8 cellular contexts compared by ENCODE assay signal in the genomic region with DNA sequence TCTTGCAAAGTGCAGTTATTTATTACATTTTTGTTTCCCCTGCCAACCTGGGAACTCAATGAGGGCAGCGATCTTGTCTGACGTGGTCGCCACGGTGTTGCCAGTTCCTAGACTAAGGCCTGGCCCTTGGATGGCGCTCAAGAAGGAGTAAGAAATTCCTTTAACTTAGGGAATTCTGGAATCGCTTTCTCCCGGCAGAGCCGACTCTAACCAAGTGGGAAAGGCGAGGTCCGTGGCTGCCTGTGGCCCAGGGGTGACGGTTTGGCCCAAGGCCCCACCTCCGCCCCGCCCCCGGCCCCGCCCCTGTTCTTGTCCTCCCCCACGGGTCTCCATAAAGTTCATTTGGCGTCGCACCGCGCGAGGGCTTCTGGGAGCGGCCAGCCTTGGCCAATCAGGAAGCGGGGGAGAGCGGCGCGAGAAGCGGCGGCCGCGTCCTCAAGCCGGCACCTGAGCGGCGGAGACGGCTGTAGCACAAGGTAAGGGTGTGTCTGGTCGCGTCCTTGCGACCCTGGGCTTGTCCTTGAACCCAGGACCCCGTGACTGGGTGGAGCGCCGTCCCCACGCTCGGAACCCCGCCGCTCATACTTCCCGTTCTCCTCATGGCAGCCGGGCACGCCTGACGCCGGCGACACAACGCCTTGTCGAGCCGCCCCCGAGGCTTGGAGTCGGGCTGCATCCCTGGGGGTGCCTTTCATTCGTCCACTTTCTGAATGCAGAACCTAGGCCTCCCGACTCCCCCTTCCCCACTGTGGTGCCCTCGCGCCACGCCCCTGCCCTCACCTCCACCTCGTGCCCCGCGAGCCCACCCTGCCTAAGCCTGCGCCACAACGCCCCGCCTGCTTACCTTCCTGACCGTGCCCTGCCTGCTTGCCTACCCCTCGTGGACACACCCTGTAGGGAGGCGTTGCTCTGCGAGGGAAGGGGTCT. TPM values are rescaled to one million over a fixed set of nuclear protein-coding genes. Genes with fewer than 3 reads are reported as not detected.
A peak's percentile ranks its signal among the peaks of the same experiment; 100 is the strongest.
DNase-seq lines count a peak whose midpoint lies in the region; ATAC-seq and TF ChIP-seq lines count a peak whose summit lies in the region.

A gene (plus strand): TSS at position 394 of the 927 bp plus-strand sequence. CDS start 18,119 bp downstream, outside the sequence.

- H4K20me1 ChIP-seq in SK-N-SH (ENCODE audit: insufficient read depth), result 0 out of 2 replicates have a peak, but pooled peaks cover 2% of the 10 kb centered on the region

- H3K36me3 ChIP-seq in SK-N-SH (replicated peaks in 1 of 2; ENCODE audit: control insufficient read depth in 1 of 2, insufficient read depth in 2 of 2, low read length in 1 of 2), result no peaks in the 10 kb centered on the region

- CTCF ChIA-PET in SK-N-SH (lab: Yijun Ruan, JAX), result interaction anchor here (1.7 kb wide), 1 partner anchor 28 kb away, joined by 11 read pairs; no protein-coding TSS in a partner anchor

- H3F3A ChIP-seq in SK-N-SH (replicated peaks; ENCODE audit: insufficient read depth), result peaks cover 8% of the 10 kb centered on the region

- TF ChIP-seq EP300 in SK-N-SH (IDR thresholded peaks at IDR 0.05; ENCODE audit: borderline replicate concordance in 1 of 2, low read depth in 1 of 2, low read length in 1 of 2), result no peak

- H3K79me2 ChIP-seq in SK-N-SH (ENCODE audit: insufficient read depth), result peaks cover 57% of the 10 kb centered on the region

- no peaks in the 10 kb centered on the region for H3K9me2 ChIP-seq in SK-N-SH

- peak within 1 kb of the TSS; percentile 83 to 85 for H3K4me3 ChIP-seq in SK-N-SH (ENCODE audit: low read depth in 2 of 2, low read length in 1 of 2)

- H2AFZ ChIP-seq in SK-N-SH (ENCODE audit: low read depth), result peak within 1 kb of the TSS; percentile 99

- H3K4me1 ChIP-seq in SK-N-SH (ENCODE audit: control insufficient read depth in 1 of 2, insufficient read depth in 2 of 2, low read depth in 1 of 2, low read length in 1 of 2), result peaks cover 6 to 10% of the 10 kb centered on the region in 2 experiments; a peak in 2 of 4 replicates

- TF ChIP-seq RAD21 in SK-N-SH (IDR thresholded peaks at IDR 0.05; ENCODE audit: low read length), result no peak

- ATAC-seq in HG02571 (IDR thresholded peaks at IDR 0.05; ENCODE audit: unreplicated experiment) (peak; percentile 71), omental fat pad (ENCODE audit: low FRiP score) (peak; percentile 96)

- no peaks in the 10 kb centered on the region for H3K27me3 ChIP-seq in SK-N-SH (ENCODE audit: insufficient read depth)

- H3K9me3 ChIP-seq in SK-N-SH, result no peaks in the 10 kb centered on the region

- DNase-seq in GM04504 (ENCODE audit: low read depth) (peak; percentile 87), NCI-H1092 (lab: John Stamatoyannopoulos, UW) (peak; percentile 92), SK-N-SH (peak; percentile 97), glomerular endothelial cell (ENCODE audit: extremely low read depth, low read depth, low spot score) (peak; percentile 50), omental fat pad (ENCODE audit: low spot score) (peak; percentile 71)
- DNase-seq in activated naive CD4-positive, alpha-beta T cell treated with anti-CD3 and anti-CD28 coated beads, Interleukin-2, amount 50 U/mL, for 16 hours, result peak; percentile 91

- H3K4me2 ChIP-seq in SK-N-SH, result peak within 1 kb of the TSS; percentile 100

- POLR2A ChIA-PET in SK-N-SH (lab: Yijun Ruan, JAX), result interaction anchor here (0.8 kb wide), 1 partner anchor 23 kb away, joined by 3 read pairs; no protein-coding TSS in a partner anchor

- TF ChIP-seq CTCF in SK-N-SH (IDR thresholded peaks at IDR 0.05) (no peak), omental fat pad (IDR thresholded peaks at IDR 0.05) (no peak)

- WGBS in SK-N-SH (ENCODE audit: low lambda C conversion rate), result under 1% methylated on average over 35 of the region's 70 CpGs

- peak within 1 kb of the TSS; percentile 82 to 87 for H3K27ac ChIP-seq in SK-N-SH (ENCODE audit: low read depth in 2 of 2, low read length in 1 of 2)
- peak within 1 kb of the TSS; percentile 54 for H3K27ac ChIP-seq in temporal lobe (ENCODE audit: low read depth, low read length)

- H3K9ac ChIP-seq in SK-N-SH, result peak within 1 kb of the TSS; percentile 91

TF ChIP-seq in SK-N-SH, 30 proteins besides CTCF, POLR2A, EP300 and RAD21:
- no peak for TF ChIP-seq FOSL2 (IDR thresholded peaks at IDR 0.05; ENCODE audit: borderline replicate concordance, low read depth)
- TF ChIP-seq, protein P1, sequence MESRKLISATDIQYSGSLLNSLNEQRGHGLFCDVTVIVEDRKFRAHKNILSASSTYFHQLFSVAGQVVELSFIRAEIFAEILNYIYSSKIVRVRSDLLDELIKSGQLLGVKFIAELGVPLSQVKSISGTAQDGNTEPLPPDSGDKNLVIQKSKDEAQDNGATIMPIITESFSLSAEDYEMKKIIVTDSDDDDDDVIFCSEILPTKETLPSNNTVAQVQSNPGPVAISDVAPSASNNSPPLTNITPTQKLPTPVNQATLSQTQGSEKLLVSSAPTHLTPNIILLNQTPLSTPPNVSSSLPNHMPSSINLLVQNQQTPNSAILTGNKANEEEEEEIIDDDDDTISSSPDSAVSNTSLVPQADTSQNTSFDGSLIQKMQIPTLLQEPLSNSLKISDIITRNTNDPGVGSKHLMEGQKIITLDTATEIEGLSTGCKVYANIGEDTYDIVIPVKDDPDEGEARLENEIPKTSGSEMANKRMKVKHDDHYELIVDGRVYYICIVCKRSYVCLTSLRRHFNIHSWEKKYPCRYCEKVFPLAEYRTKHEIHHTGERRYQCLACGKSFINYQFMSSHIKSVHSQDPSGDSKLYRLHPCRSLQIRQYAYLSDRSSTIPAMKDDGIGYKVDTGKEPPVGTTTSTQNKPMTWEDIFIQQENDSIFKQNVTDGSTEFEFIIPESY (IDR thresholded peaks at IDR 0.05; ENCODE audit: borderline replicate concordance, low read depth), result peak; percentile 62; the same call in 1 of the 2 replicates
- TF ChIP-seq, protein P2, sequence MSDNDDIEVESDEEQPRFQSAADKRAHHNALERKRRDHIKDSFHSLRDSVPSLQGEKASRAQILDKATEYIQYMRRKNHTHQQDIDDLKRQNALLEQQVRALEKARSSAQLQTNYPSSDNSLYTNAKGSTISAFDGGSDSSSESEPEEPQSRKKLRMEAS (IDR thresholded peaks at IDR 0.05; ENCODE audit: low read depth), result 0 out of 2 replicates have a peak, but pooled peaks have one; percentile 13
- TF ChIP-seq RFX5 (IDR thresholded peaks at IDR 0.05; ENCODE audit: low read length), result 0 out of 2 replicates have a peak, but pooled peaks have one; percentile 42
- TF ChIP-seq, protein P3, sequence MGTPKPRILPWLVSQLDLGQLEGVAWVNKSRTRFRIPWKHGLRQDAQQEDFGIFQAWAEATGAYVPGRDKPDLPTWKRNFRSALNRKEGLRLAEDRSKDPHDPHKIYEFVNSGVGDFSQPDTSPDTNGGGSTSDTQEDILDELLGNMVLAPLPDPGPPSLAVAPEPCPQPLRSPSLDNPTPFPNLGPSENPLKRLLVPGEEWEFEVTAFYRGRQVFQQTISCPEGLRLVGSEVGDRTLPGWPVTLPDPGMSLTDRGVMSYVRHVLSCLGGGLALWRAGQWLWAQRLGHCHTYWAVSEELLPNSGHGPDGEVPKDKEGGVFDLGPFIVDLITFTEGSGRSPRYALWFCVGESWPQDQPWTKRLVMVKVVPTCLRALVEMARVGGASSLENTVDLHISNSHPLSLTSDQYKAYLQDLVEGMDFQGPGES (IDR thresholded peaks at IDR 0.05; ENCODE audit: low read depth, low read length), result peak; percentile 33; the same call in 1 of the 2 replicates
- TF ChIP-seq MXI1 (IDR thresholded peaks at IDR 0.05; ENCODE audit: low read depth, low read length), result peak; percentile 94
- peak; percentile 46; the same call in 1 of the 2 replicates for TF ChIP-seq TAF1 (IDR thresholded peaks at IDR 0.05; ENCODE audit: borderline replicate concordance, low read depth, low read length)
- TF ChIP-seq SIN3A (IDR thresholded peaks at IDR 0.05; ENCODE audit: borderline replicate concordance, low read depth, low read length), result peak; percentile 82; the same call in 1 of the 2 replicates
- peak; percentile 83 for TF ChIP-seq POLR2AphosphoS5 (IDR thresholded peaks at IDR 0.05; ENCODE audit: low read depth, low read length)
- no peak for TF ChIP-seq RCOR1 (IDR thresholded peaks at IDR 0.05; ENCODE audit: low read length)
- TF ChIP-seq, protein P4, sequence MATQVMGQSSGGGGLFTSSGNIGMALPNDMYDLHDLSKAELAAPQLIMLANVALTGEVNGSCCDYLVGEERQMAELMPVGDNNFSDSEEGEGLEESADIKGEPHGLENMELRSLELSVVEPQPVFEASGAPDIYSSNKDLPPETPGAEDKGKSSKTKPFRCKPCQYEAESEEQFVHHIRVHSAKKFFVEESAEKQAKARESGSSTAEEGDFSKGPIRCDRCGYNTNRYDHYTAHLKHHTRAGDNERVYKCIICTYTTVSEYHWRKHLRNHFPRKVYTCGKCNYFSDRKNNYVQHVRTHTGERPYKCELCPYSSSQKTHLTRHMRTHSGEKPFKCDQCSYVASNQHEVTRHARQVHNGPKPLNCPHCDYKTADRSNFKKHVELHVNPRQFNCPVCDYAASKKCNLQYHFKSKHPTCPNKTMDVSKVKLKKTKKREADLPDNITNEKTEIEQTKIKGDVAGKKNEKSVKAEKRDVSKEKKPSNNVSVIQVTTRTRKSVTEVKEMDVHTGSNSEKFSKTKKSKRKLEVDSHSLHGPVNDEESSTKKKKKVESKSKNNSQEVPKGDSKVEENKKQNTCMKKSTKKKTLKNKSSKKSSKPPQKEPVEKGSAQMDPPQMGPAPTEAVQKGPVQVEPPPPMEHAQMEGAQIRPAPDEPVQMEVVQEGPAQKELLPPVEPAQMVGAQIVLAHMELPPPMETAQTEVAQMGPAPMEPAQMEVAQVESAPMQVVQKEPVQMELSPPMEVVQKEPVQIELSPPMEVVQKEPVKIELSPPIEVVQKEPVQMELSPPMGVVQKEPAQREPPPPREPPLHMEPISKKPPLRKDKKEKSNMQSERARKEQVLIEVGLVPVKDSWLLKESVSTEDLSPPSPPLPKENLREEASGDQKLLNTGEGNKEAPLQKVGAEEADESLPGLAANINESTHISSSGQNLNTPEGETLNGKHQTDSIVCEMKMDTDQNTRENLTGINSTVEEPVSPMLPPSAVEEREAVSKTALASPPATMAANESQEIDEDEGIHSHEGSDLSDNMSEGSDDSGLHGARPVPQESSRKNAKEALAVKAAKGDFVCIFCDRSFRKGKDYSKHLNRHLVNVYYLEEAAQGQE (IDR thresholded peaks at IDR 0.05; ENCODE audit: low read depth, low read length), result no peak
- TF ChIP-seq CHD2 (IDR thresholded peaks at IDR 0.05; ENCODE audit: low read length, partially characterized antibody), result peak; percentile 85

RNA-seq across cellular contexts. Expression of the gene that starts here (rescaled TPM):
- 41.5 and 43.1 TPM in 2 replicates for polyA plus RNA-seq in SK-N-SH (2012; rRNA removed)
- 33.3 and 34.9 TPM in 2 replicates for polyA plus RNA-seq in SK-N-SH (2012; cell fraction: cytosol; rRNA removed)
- polyA plus RNA-seq in SK-N-SH (2012; cell fraction: nucleus; rRNA removed), result 74.6 and 75.8 TPM in 2 replicates
- total RNA-seq in glomerular endothelial cell (55.6 and 57.0 TPM in 2 replicates), omental fat pad (10 to 100 TPM; 21.6 to 55.5 (median 37.7) TPM), temporal lobe (142 TPM)

Comparison
In these comparisons a context has a peak if more than half of its experiments do, and no peak if none do; other contexts are left out.
1. Peak in every context shown above with its lines: DNase-seq, ATAC-seq, H3K4me3 ChIP-seq and H3K27ac ChIP-seq.